Comparison of ENCODE assay signal across 21 cellular contexts in genomic region chr2:64793701-64794100, GRCh38.
DNase-seq lines count a peak whose midpoint lies in the region; ATAC-seq, FAIRE-seq and TF ChIP-seq lines count a peak whose summit lies in the region.
"Had no signal": no experiment of that assay in that cellular context is flagged by ENCODE, and none has a peak within 500 bp of the region (broad histone marks: within the 10 kb centered on the region; RNA-seq: fewer than 3 reads in every experiment).

No MANE protein-coding gene starts in this region.

- 80% methylated on average over 1 of the region's 1 CpG for WGBS in hepatocyte (ENCODE audit: low lambda C conversion rate, missing lambda C conversion rate)

- no peak for TF ChIP-seq POLR2A in GM12891 (IDR thresholded peaks at IDR 0.05; ENCODE audit: low read depth, low read length)

- H3K79me2 ChIP-seq in hepatocyte, result no peaks in the 10 kb centered on the region

- TF ChIP-seq CTCF in VCaP (conservative IDR thresholded peaks at IDR 0.05), result no peak
- no peak for TF ChIP-seq CTCF in hepatocyte (IDR thresholded peaks at IDR 0.05; ENCODE audit: poor library complexity)

- no peaks in the 10 kb centered on the region for H4K20me1 ChIP-seq in hepatocyte (ENCODE audit: insufficient read depth, poor library complexity, severe bottlenecking)

- FAIRE-seq in GM12891 (lab: Jason Lieb, UNC), result no peak
- FAIRE-seq: kidney had no signal

- no peak overlapping the region for H3K4me2 ChIP-seq in hepatocyte
- H3K4me2 ChIP-seq: neural progenitor cell had no signal

- DNase-seq in GM12891 (ENCODE audit: insufficient read length, low spot score) (no peak), lung microvascular endothelial cell (ENCODE audit: low read depth in 2 of 2) (peak; percentile 33 to 67), SHP77 (lab: John Stamatoyannopoulos, UW) (no peak), hepatocyte (ENCODE audit: low spot score) (no peak)
- DNase-seq in activated CD4-positive, alpha-beta T cell treated with anti-CD3 and anti-CD28 coated beads, Interleukin-2, amount 50 U/mL, for 4 hours, result no peak
- DNase-seq: activated CD4-positive, alpha-beta memory T cell treated with anti-CD3 and anti-CD28 coated beads, Interleukin-2, amount 10 ng/mL, durations not matched to agents 7 days and 5 days; activated T-cell treated with anti-CD3 and anti-CD28 coated beads, Interleukin-2, amount 50 U/mL, for 4 hours; CD4-positive, alpha-beta T cell; DMS79; KBM-7; kidney; midbrain; NCI-H1092; NCI-H2171 treated with DMSO at 0.1 percent for 48 hours; NCI-H82; stimulated activated naive CD8-positive, alpha-beta T cell treated with anti-CD3 and anti-CD28 coated beads, Interleukin-15, Interleukin-2, amounts not matched to agents 100 U/mL and 50 U/mL, for 24 hours had no signal

- H3K27ac ChIP-seq in VCaP (peak overlapping the region; percentile 44), hepatocyte (no peak overlapping the region)
- H3K27ac ChIP-seq: neural progenitor cell had no signal

- H3K27me3 ChIP-seq in hepatocyte, result no peaks in the 10 kb centered on the region
- H3K27me3 ChIP-seq: neural progenitor cell had no signal

- H3K4me3 ChIP-seq in hepatocyte, result no peak overlapping the region
- H3K4me3 ChIP-seq: neural progenitor cell had no signal

- no peaks in the 10 kb centered on the region for H3K9me3 ChIP-seq in hepatocyte (ENCODE audit: low read depth)

- ATAC-seq in HG03378 (IDR thresholded peaks at IDR 0.05; ENCODE audit: unreplicated experiment) (peak; percentile 60), esophagus mucosa (no peak)
- ATAC-seq: activated naive CD4-positive, alpha-beta T cell treated with anti-CD3 and anti-CD28 coated beads, Interleukin-2, amount 50 U/mL, for 72 hours; activated T-cell treated with anti-CD3 and anti-CD28 coated beads, Interleukin-2, amount 50 U/mL, for 4 hours; stimulated activated naive CD8-positive, alpha-beta T cell treated with anti-CD3 and anti-CD28 coated beads, Interleukin-15, Interleukin-2, amounts not matched to agents 100 U/mL and 50 U/mL, for 24 hours had no signal

- no peak overlapping the region for H2AFZ ChIP-seq in hepatocyte
- H2AFZ ChIP-seq: neural progenitor cell had no signal

- no peaks in the 10 kb centered on the region for H3K36me3 ChIP-seq in hepatocyte (replicated peaks; ENCODE audit: insufficient read depth, low read depth)
- H3K36me3 ChIP-seq: neural progenitor cell had no signal

- no peaks in the 10 kb centered on the region for H3K9me2 ChIP-seq in hepatocyte (replicated peaks; ENCODE audit: insufficient read depth)

- H3K4me1 ChIP-seq in hepatocyte (ENCODE audit: insufficient read depth), result peaks cover 20% of the 10 kb centered on the region
- H3K4me1 ChIP-seq: neural progenitor cell had no signal

TF ChIP-seq in GM12891, 5 proteins besides CTCF, POLR2A, EP300 and RAD21:
- TF ChIP-seq POU2F2 (IDR thresholded peaks at IDR 0.05; ENCODE audit: low read depth, low read length) (no peak), SPI1 (IDR thresholded peaks at IDR 0.05; ENCODE audit: low read depth, low read length) (peak; percentile 53; the same call in 1 of the 2 replicates)

Comparison
In these comparisons a context has a peak if more than half of its experiments do, and no peak if none do; other contexts are left out.
1. DNase-seq: peak in lung microvascular endothelial cell (2 of 2); none in GM12891 (single experiment), SHP77 (0 of 2), activated CD4-positive, alpha-beta T cell treated with anti-CD3 and anti-CD28 coated beads, Interleukin-2, amount 50 U/mL, for 4 hours (0 of 2) and hepatocyte (single experiment).